In genomic region chr12:53180270-53180930, GRCh38 we compare ENCODE assay signal across 8 cellular contexts. TPM values are rescaled to one million over a fixed set of nuclear protein-coding genes. Genes with fewer than 3 reads are reported as not detected.
DNase-seq lines count a peak whose midpoint lies in the region; ATAC-seq and TF ChIP-seq lines count a peak whose summit lies in the region.

Gene CSAD, minus strand, starts transcription at chr12:53180925. Its CDS starts 7,455 bp downstream, at chr12:53173470.
Gene ZNF740, plus strand, starts transcription at chr12:53180722. Its CDS starts 1,262 bp downstream, at chr12:53181984.

- H3K4me3 Mint-ChIP-seq in activated CD4-positive, alpha-beta memory T cell treated with anti-CD3 and anti-CD28 coated beads for 36 hours: peak within 1 kb of the TSS; percentile 96

- H3K4me1 Mint-ChIP-seq in activated CD4-positive, alpha-beta memory T cell treated with anti-CD3 and anti-CD28 coated beads for 36 hours (ENCODE audit: low read depth): peaks cover 47% of the 10 kb centered on the region

- H3K4me3 ChIP-seq in lower leg skin (ENCODE audit: low read depth, poor library complexity, severe bottlenecking): peak within 1 kb of the TSS; percentile 49

- WGBS in lower leg skin, 2 donors: 0 to 2% methylated on average over 34 to 50 of the region's 67 CpGs

- peaks cover 32% of the 10 kb centered on the region for H3K36me3 Mint-ChIP-seq in activated CD4-positive, alpha-beta memory T cell treated with anti-CD3 and anti-CD28 coated beads for 36 hours

- DNase-seq in CD1c-positive myeloid dendritic cell (ENCODE audit: extremely low spot score) (peak; percentile 98), HK-2 (ENCODE audit: unreplicated experiment) (peak; percentile 98), NCI-H82 treated with DMSO at 0.1 percent for 48 hours (lab: John Stamatoyannopoulos, UW; ENCODE audit: unreplicated experiment) (peak; percentile 94), dermis microvascular lymphatic vessel endothelial cell (ENCODE audit: low read depth in 2 of 2) (peak; percentile 90 to 96), lower leg skin (ENCODE audit: low spot score in 2 of 2) (peak; percentile 96 to 99)
- DNase-seq in activated CD4-positive, alpha-beta memory T cell treated with anti-CD3 and anti-CD28 coated beads for 36 hours: peak; percentile 99
- DNase-seq in stimulated activated CD4-positive, alpha-beta T cell treated with anti-CD3 and anti-CD28 coated beads, Interleukin-4, amount 100 ng/mL, for 4 hours: peak; percentile 97 to 99

- no peaks in the 10 kb centered on the region for H3K27me3 Mint-ChIP-seq in activated CD4-positive, alpha-beta memory T cell treated with anti-CD3 and anti-CD28 coated beads for 36 hours

- TF ChIP-seq POLR2A in lower leg skin (IDR thresholded peaks at IDR 0.05): peak in 1 of 2 donors; percentile 53

- CTCF ChIA-PET in activated CD4-positive, alpha-beta memory T cell treated with anti-CD3 and anti-CD28 coated beads for 36 hours (lab: Charles Lee): interaction anchor here (0.7 to 7.2 kb wide), 17 partner anchors 9 to 328 kb away, joined by 3 to 46 read pairs (median 11); partner anchors contain the start of genes AAAS, ESPL1 and ITGB7

- ATAC-seq in GM19452 (IDR thresholded peaks at IDR 0.05; ENCODE audit: unreplicated experiment): peak; percentile 92

- intact Hi-C loops in activated CD4-positive, alpha-beta memory T cell treated with anti-CD3 and anti-CD28 coated beads for 36 hours (cut with micrococcal nuclease): loop anchor here (1.0 to 5.0 kb wide), 7 partner anchors 20 to 271 kb away; partner anchors contain the start of genes ESPL1, MYG1 and SOAT2
- intact Hi-C loops in lower leg skin (cut with DNase I; ENCODE audit: low total_unique reads): no loop called here

- peak within 1 kb of the TSS; percentile 94 for H3K27ac Mint-ChIP-seq in activated CD4-positive, alpha-beta memory T cell treated with anti-CD3 and anti-CD28 coated beads for 36 hours

- POLR2A ChIA-PET in activated CD4-positive, alpha-beta memory T cell treated with anti-CD3 and anti-CD28 coated beads for 36 hours (lab: Charles Lee): interaction anchor here (0.8 to 3.1 kb wide), 17 partner anchors 18 to 320 kb away, joined by 3 to 19 read pairs (median 5); partner anchors contain the start of genes EIF4B, ESPL1, ITGB7 and MYG1

- TF ChIP-seq CTCF in lower leg skin (IDR thresholded peaks at IDR 0.05): no peak

- no peaks in the 10 kb centered on the region for H3K9me3 Mint-ChIP-seq in activated CD4-positive, alpha-beta memory T cell treated with anti-CD3 and anti-CD28 coated beads for 36 hours

RNA-seq across cellular contexts. Expression of gene CSAD, which starts in this region (rescaled TPM):
- 10 to 100 TPM; 21.4 to 23.7 TPM for total RNA-seq in activated CD4-positive, alpha-beta memory T cell treated with anti-CD3 and anti-CD28 coated beads for 36 hours
- total RNA-seq in dermis microvascular lymphatic vessel endothelial cell (2.6 and 5.1 TPM in 2 replicates), lower leg skin (10 to 100 TPM in 3 of 4 donors, 1 to 10 TPM in 1; 7.2 to 33.6 (median 19.2) TPM)

RNA-seq across cellular contexts. Expression of gene ZNF740, which starts in this region (rescaled TPM):
- 10 to 100 TPM; 32.6 to 37.5 TPM for total RNA-seq in activated CD4-positive, alpha-beta memory T cell treated with anti-CD3 and anti-CD28 coated beads for 36 hours
- total RNA-seq in dermis microvascular lymphatic vessel endothelial cell (10.7 and 11.8 TPM in 2 replicates), lower leg skin (10 to 100 TPM in 1 of 4 donors, 1 to 10 TPM in 3; 6.1 to 12.1 (median 8.4) TPM)

Comparison
In these comparisons a context has a peak if more than half of its experiments do, and no peak if none do; other contexts are left out.
1. Peak in every context shown above with its lines: DNase-seq, ATAC-seq and H3K4me3 ChIP-seq.